ENCODE assay signal across 13 cellular contexts in the genomic region with DNA sequence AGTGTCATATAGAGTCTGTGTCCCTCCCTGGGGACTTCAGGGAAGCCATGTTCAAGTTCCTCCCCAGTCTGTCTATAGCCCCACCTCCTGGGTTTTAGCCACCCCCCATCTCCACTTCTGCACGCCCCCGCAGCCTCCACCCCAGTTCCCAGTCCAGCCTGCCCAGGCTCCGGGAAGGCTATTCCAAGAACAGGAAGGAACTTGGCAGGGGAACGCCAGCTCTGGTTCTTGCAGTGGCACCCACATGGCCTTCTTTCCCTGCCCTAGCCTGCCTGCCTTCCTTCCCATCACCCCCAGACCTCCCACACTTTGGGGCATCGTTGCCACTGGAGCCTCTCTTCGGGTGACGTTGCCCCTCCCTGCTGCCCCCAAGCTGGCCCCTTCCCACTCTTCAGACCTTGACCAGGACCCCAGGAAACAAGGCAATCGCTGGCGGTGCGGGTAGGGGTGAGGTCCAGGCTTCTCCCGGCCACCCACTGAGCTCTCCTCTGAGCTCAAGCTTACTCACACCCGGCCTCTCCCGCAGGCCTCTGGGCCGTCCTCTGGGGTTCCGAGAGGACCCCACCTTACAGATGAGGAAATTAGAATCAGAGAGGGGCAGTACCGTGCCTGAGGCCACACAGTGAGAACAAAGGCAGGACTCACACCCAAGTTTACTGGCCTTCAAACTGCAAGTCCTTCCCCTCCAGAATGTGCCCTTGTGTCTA. TPM values are rescaled to one million over a fixed set of nuclear protein-coding genes. Genes with fewer than 3 reads are reported as not detected.
DNase-seq lines count a peak whose midpoint lies in the region; ATAC-seq and TF ChIP-seq lines count a peak whose summit lies in the region.
"Had no signal": no experiment of that assay in that cellular context is flagged by ENCODE, and none has a peak within 500 bp of the region (broad histone marks: within the 10 kb centered on the region; RNA-seq: fewer than 3 reads in every experiment).

No MANE protein-coding gene starts in this region.

- BruUV-seq in HCT116 (replicated peaks; lab: Mats Ljungman, UMichigan) (no TSS peak), mammary epithelial cell (replicated peaks; lab: Mats Ljungman, UMichigan) (no TSS peak)

- no peaks in the 10 kb centered on the region for H3K9me2 ChIP-seq in HCT116 (ENCODE audit: insufficient read depth)

- no peak for TF ChIP-seq RAD21 in HCT116 (IDR thresholded peaks at IDR 0.05; ENCODE audit: low read depth)

- H3K9me3 ChIP-seq in HCT116 (ENCODE audit: control insufficient read depth in 1 of 2, insufficient read depth in 1 of 2, low read depth in 1 of 2, low read length in 2 of 2), result no peaks in the 10 kb centered on the region
- no peaks in the 10 kb centered on the region for H3K9me3 ChIP-seq in mammary epithelial cell (replicated peaks; ENCODE audit: insufficient read depth, low read length)
- H3K9me3 ChIP-seq: pancreas had no signal

- POLR2A ChIA-PET in HCT116 (lab: Charles Lee), result no interaction called here

- H3K27me3 ChIP-seq in HCT116 (ENCODE audit: insufficient read depth, low read length) (no peaks in the 10 kb centered on the region), mammary epithelial cell (ENCODE audit: insufficient read depth, low read length) (no peaks in the 10 kb centered on the region)
- H3K27me3 ChIP-seq: pancreas had no signal

- H3K4me1 Mint-ChIP-seq in activated naive CD4-positive, alpha-beta T cell treated with anti-CD3 and anti-CD28 coated beads for 36 hours (ENCODE audit: low read depth), result peaks cover 30% of the 10 kb centered on the region

- no peak overlapping the region for H3K4me3 Mint-ChIP-seq in activated naive CD4-positive, alpha-beta T cell treated with anti-CD3 and anti-CD28 coated beads for 36 hours

- no peak overlapping the region for H3K9ac ChIP-seq in HCT116 (ENCODE audit: low read length)
- H3K9ac ChIP-seq in mammary epithelial cell (ENCODE audit: insufficient read depth, low read length), result no peak overlapping the region

- H3K4me3 ChIP-seq in HCT116 (replicated peaks in 1 of 2; ENCODE audit: low read depth in 1 of 2, low read length in 2 of 2) (no peak overlapping the region), mammary epithelial cell (replicated peaks in 1 of 3; ENCODE audit: insufficient read depth in 1 of 3, low read depth in 2 of 3, low read length in 3 of 3) (no peak overlapping the region)
- H3K4me3 ChIP-seq: coronary artery, pancreas had no signal

- DNase-seq in HCT116 (ENCODE audit: low read depth, low spot score), result no peak
- no peak for DNase-seq in mammary epithelial cell
- DNase-seq in sciatic nerve (ENCODE audit: low spot score), result peak; percentile 72
- DNase-seq in stimulated activated CD4-positive, alpha-beta T cell treated with anti-CD3 and anti-CD28 coated beads, Interleukin-4, amount 100 ng/mL, for 1 hour, result no peak
- no peak for DNase-seq in activated naive CD4-positive, alpha-beta T cell treated with anti-CD3 and anti-CD28 coated beads for 36 hours
- DNase-seq: activated CD4-positive, CD25-positive, alpha-beta regulatory T cell treated with anti-CD3 and anti-CD28 coated beads, Interleukin-2, amount 50 U/mL, for 72 hours; activated naive CD4-positive, alpha-beta T cell treated with anti-CD3 and anti-CD28 coated beads, Interleukin-2, amount 50 U/mL, for 16 hours; NCI-H1105; NCI-H69; pancreas; SIG-M5 had no signal

- peak overlapping the region; percentile 30 for H3K4me2 ChIP-seq in HCT116 (ENCODE audit: low read length)
- peak overlapping the region; percentile 25 for H3K4me2 ChIP-seq in mammary epithelial cell (ENCODE audit: insufficient read depth, low read depth, low read length)

- TF ChIP-seq POLR2A in HCT116 (IDR thresholded peaks at IDR 0.05; ENCODE audit: borderline replicate concordance, extremely low read depth, insufficient read depth, insufficient read length), result no peak

- H3K9me3 Mint-ChIP-seq in activated naive CD4-positive, alpha-beta T cell treated with anti-CD3 and anti-CD28 coated beads for 36 hours, result no peaks in the 10 kb centered on the region

- no peaks in the 10 kb centered on the region for H4K20me1 ChIP-seq in HCT116 (ENCODE audit: insufficient read depth)
- no peaks in the 10 kb centered on the region for H4K20me1 ChIP-seq in mammary epithelial cell (ENCODE audit: insufficient read depth, low read length)

- no peaks in the 10 kb centered on the region for H3K36me3 ChIP-seq in HCT116 (ENCODE audit: control insufficient read depth in 1 of 2, insufficient read depth in 2 of 2, low read length in 2 of 2)
- no peaks in the 10 kb centered on the region for H3K36me3 ChIP-seq in mammary epithelial cell (ENCODE audit: insufficient read depth, low read length)
- H3K36me3 ChIP-seq: pancreas had no signal

- no peaks in the 10 kb centered on the region for H3K36me3 Mint-ChIP-seq in activated naive CD4-positive, alpha-beta T cell treated with anti-CD3 and anti-CD28 coated beads for 36 hours (ENCODE audit: low read depth)

- H3K27ac Mint-ChIP-seq in activated naive CD4-positive, alpha-beta T cell treated with anti-CD3 and anti-CD28 coated beads for 36 hours, result no peak overlapping the region

- peak; percentile 44 for ATAC-seq in HCT116
- peak; percentile 56 for ATAC-seq in sciatic nerve
- no peak for ATAC-seq in GM18868 (IDR thresholded peaks at IDR 0.05; ENCODE audit: unreplicated experiment)

- RAD21 ChIA-PET in HCT116 (lab: Charles Lee; ENCODE audit: low non-redundant PET in 1 of 2, low total read pairs in 2 of 2, uncharacterized antibody in 2 of 2, unreplicated experiment in 2 of 2), result no interaction called here

- 32% methylated on average over 13 of the region's 16 CpGs for WGBS in mammary epithelial cell (ENCODE audit: low coverage, missing lambda C conversion rate)

- H3K27me3 Mint-ChIP-seq in activated naive CD4-positive, alpha-beta T cell treated with anti-CD3 and anti-CD28 coated beads for 36 hours (ENCODE audit: low read depth), result no peaks in the 10 kb centered on the region

- no peaks in the 10 kb centered on the region for H3K79me2 ChIP-seq in HCT116 (ENCODE audit: insufficient read depth, low read length)
- H3K79me2 ChIP-seq in mammary epithelial cell (ENCODE audit: insufficient read depth, low read length), result no peaks in the 10 kb centered on the region

- intact Hi-C loops in HCT116 (cut with micrococcal nuclease) (no loop called here), mammary epithelial cell (cut with micrococcal nuclease) (no loop called here), sciatic nerve (cut with DNase I) (no loop called here)
- intact Hi-C loops in activated naive CD4-positive, alpha-beta T cell treated with anti-CD3 and anti-CD28 coated beads for 36 hours (cut with micrococcal nuclease), result loop anchor here (10.0 kb wide), 1 partner anchor 466 kb away; no protein-coding TSS in a partner anchor

- peaks cover 6 to 23% of the 10 kb centered on the region in 2 experiments; a peak in 3 of 4 replicates for H3K4me1 ChIP-seq in HCT116 (ENCODE audit: control insufficient read depth in 1 of 2, insufficient read depth in 2 of 2, low read length in 2 of 2)
- peaks cover 10% of the 10 kb centered on the region for H3K4me1 ChIP-seq in mammary epithelial cell (ENCODE audit: insufficient read depth, low read length)
- H3K4me1 ChIP-seq: pancreas had no signal

- no peak for TF ChIP-seq CTCF in HCT116 (IDR thresholded peaks at IDR 0.05 in 2 of 3, conservative IDR thresholded peaks at IDR 0.05 in 1 of 3; ENCODE audit: borderline replicate concordance in 1 of 3, insufficient read depth in 1 of 3, low read depth in 2 of 3, low read length in 2 of 3)
- no peak for TF ChIP-seq CTCF in mammary epithelial cell (conservative IDR thresholded peaks at IDR 0.05 in 1 of 2, IDR thresholded peaks at IDR 0.05 in 1 of 2; ENCODE audit: extremely low read depth in 1 of 2, insufficient read depth in 1 of 2, low read depth in 1 of 2, low read length in 2 of 2)

- dilution Hi-C loops in mammary epithelial cell (cut with HindIII; ENCODE audit: low sequenced_read_pairs), result loop anchor here (5.0 kb wide), 5 partner anchors 38 to 313 kb away; a partner anchor contains a TSS

- CTCF ChIA-PET in HCT116 (lab: Charles Lee), result interaction anchor here (1.3 to 1.9 kb wide), 3 partner anchors 39 to 206 kb away, joined by 3 to 7 read pairs (median 5); no protein-coding TSS in a partner anchor
- CTCF ChIA-PET in mammary epithelial cell (lab: Charles Lee; ENCODE audit: low non-redundant PET), result interaction anchor here (0.6 kb wide), 2 partner anchors 84 to 535 kb away, joined by 3 to 8 read pairs; no protein-coding TSS in a partner anchor
- CTCF ChIA-PET in activated naive CD4-positive, alpha-beta T cell treated with anti-CD3 and anti-CD28 coated beads for 36 hours (lab: Charles Lee), result interaction anchor here (1.3 to 3.9 kb wide), 7 partner anchors 9 to 206 kb away, joined by 3 to 22 read pairs (median 8); a partner anchor contains a TSS

- H2AFZ ChIP-seq in HCT116 (ENCODE audit: low read depth, low read length, poor library complexity, severe bottlenecking) (no peak overlapping the region), mammary epithelial cell (ENCODE audit: low read depth, low read length) (peak overlapping the region; percentile 78)

- H3K27ac ChIP-seq in HCT116 (ENCODE audit: low read depth, low read length) (no peak overlapping the region; the same call in 1 of the 2 replicates), mammary epithelial cell (ENCODE audit: insufficient read depth, low read depth, low read length) (no peak overlapping the region)
- H3K27ac ChIP-seq: pancreas had no signal

- in situ Hi-C loops in mammary epithelial cell (cut with MboI; ENCODE audit: low sequenced_read_pairs in 2 of 2), result loop anchor here in 1 of 2 donors (5.0 kb wide), 1 partner anchor 178 kb away; a partner anchor contains a TSS

RNA-seq across cellular contexts. Expression of a gene that starts 9.2 kb away (rescaled TPM):
- not detected for total RNA-seq in HCT116 (2021; ENCODE audit: unreplicated experiment)
- polyA plus RNA-seq in HCT116 (2012), result 0.09 and 0.14 TPM in 2 replicates
- 1 to 10 TPM; 2.7 to 3.6 TPM for total RNA-seq in mammary epithelial cell
- polyA plus RNA-seq in mammary epithelial cell, result 4.8 TPM
- polyA minus RNA-seq in mammary epithelial cell, result 2.3 TPM
- total RNA-seq in sciatic nerve, result 13.2 TPM
- 1 to 10 TPM; 4.9 to 5.1 TPM for total RNA-seq in activated naive CD4-positive, alpha-beta T cell treated with anti-CD3 and anti-CD28 coated beads for 36 hours

RNA-seq across cellular contexts. Expression of a gene that starts 18.1 kb away (rescaled TPM):
- 10.8 TPM for total RNA-seq in HCT116 (2021; ENCODE audit: unreplicated experiment)
- 4.9 and 5.8 TPM in 2 replicates for polyA plus RNA-seq in HCT116 (2012)
- 1 to 10 TPM; 1.3 to 3.5 TPM for total RNA-seq in mammary epithelial cell
- 2.0 TPM for polyA plus RNA-seq in mammary epithelial cell
- 2.6 TPM for polyA minus RNA-seq in mammary epithelial cell
- 0.71 TPM for total RNA-seq in sciatic nerve
- under 1 TPM; 0.17 to 0.55 TPM for total RNA-seq in activated naive CD4-positive, alpha-beta T cell treated with anti-CD3 and anti-CD28 coated beads for 36 hours

RNA-seq across cellular contexts. Expression of a gene that starts 43.8 kb away (rescaled TPM):
- total RNA-seq in HCT116 (2021; ENCODE audit: unreplicated experiment), result 35.4 TPM
- 17.9 and 19.7 TPM in 2 replicates for polyA plus RNA-seq in HCT116 (2012)
- total RNA-seq in mammary epithelial cell, result 100 to 1,000 TPM; 110 to 130 TPM
- 95.4 TPM for polyA plus RNA-seq in mammary epithelial cell
- polyA minus RNA-seq in mammary epithelial cell, result 97.2 TPM
- 27.8 TPM for total RNA-seq in sciatic nerve
- total RNA-seq in activated naive CD4-positive, alpha-beta T cell treated with anti-CD3 and anti-CD28 coated beads for 36 hours, result 10 to 100 TPM; 20.0 to 22.0 TPM

RNA-seq across cellular contexts. Expression of a gene that starts 45.0 kb away (rescaled TPM):
- 113 TPM for total RNA-seq in HCT116 (2021; ENCODE audit: unreplicated experiment)
- polyA plus RNA-seq in HCT116 (2012), result 330 and 345 TPM in 2 replicates
- 100 to 1,000 TPM in 1 of 2 donors, 10 to 100 TPM in 1; 89.9 to 104 TPM for total RNA-seq in mammary epithelial cell
- 186 TPM for polyA plus RNA-seq in mammary epithelial cell
- 73.9 TPM for polyA minus RNA-seq in mammary epithelial cell
- total RNA-seq in sciatic nerve, result 69.7 TPM
- total RNA-seq in activated naive CD4-positive, alpha-beta T cell treated with anti-CD3 and anti-CD28 coated beads for 36 hours, result 100 to 1,000 TPM; 169 to 173 TPM

RNA-seq across cellular contexts. Expression of a gene that starts 49.8 kb away (rescaled TPM):
- total RNA-seq in HCT116 (2021; ENCODE audit: unreplicated experiment) (101 TPM), mammary epithelial cell (10 to 100 TPM; 80.4 to 81.3 TPM), sciatic nerve (60.3 TPM)
- polyA plus RNA-seq in HCT116 (2012), result 54.6 and 56.3 TPM in 2 replicates
- polyA plus RNA-seq in mammary epithelial cell, result 36.9 TPM
- 17.5 TPM for polyA minus RNA-seq in mammary epithelial cell
- total RNA-seq in activated naive CD4-positive, alpha-beta T cell treated with anti-CD3 and anti-CD28 coated beads for 36 hours, result 10 to 100 TPM; 79.6 to 86.8 TPM
